Comparison of ENCODE assay signal across 18 cellular contexts in genomic region chr4:37905526-37906169, GRCh38. TPM values are rescaled to one million over a fixed set of nuclear protein-coding genes. Genes with fewer than 3 reads are reported as not detected.
"Had no signal": no experiment of that assay in that cellular context is flagged by ENCODE, and none has a peak within 500 bp of the region (broad histone marks: within the 10 kb centered on the region; RNA-seq: fewer than 3 reads in every experiment).

No MANE protein-coding gene starts in this region.

- H3K4me1 ChIP-seq: foreskin keratinocyte, neural progenitor cell had no signal

- H3K9me3 ChIP-seq: esophagus squamous epithelium, left ventricle myocardium inferior, ovary, right atrium auricular region had no signal

- H3K4me3 Mint-ChIP-seq: immature natural killer cell, natural killer cell, neural progenitor cell had no signal

- ATAC-seq: foreskin keratinocyte, natural killer cell had no signal

- FAIRE-seq: colon, keratinocyte, small intestine had no signal

- H3K27me3 ChIP-seq: esophagus squamous epithelium, neural progenitor cell, ovary, right atrium auricular region had no signal

- H3K4me3 ChIP-seq: esophagus squamous epithelium, left ventricle myocardium inferior, lung, neural progenitor cell, ovary, right atrium auricular region had no signal

- H3K9me3 Mint-ChIP-seq: immature natural killer cell, natural killer cell, neural progenitor cell had no signal

- H3K27ac Mint-ChIP-seq: immature natural killer cell, natural killer cell, neural progenitor cell had no signal

- H3K27ac ChIP-seq: esophagus squamous epithelium, foreskin keratinocyte, left ventricle myocardium inferior, neural progenitor cell, ovary, right atrium auricular region had no signal

- DNase-seq: dermis blood vessel endothelial cell; esophagus squamous epithelium; foreskin keratinocyte; immature natural killer cell; left ventricle myocardium inferior; natural killer cell; nucleus accumbens; ovary; small intestine; stimulated activated CD4-positive, alpha-beta T cell treated with anti-CD3 and anti-CD28 coated beads, Interleukin-12 subunit alpha, Interleukin-12 subunit beta, amount 100 ng/mL, for 4 hours; stimulated activated naive CD4-positive, alpha-beta T cell treated with Interleukin-2 at 50 U/mL for 16 hours had no signal

- H3K36me3 ChIP-seq: neural progenitor cell, ovary had no signal

- H3K36me3 Mint-ChIP-seq: natural killer cell, neural progenitor cell had no signal

RNA-seq across cellular contexts. Expression of gene PTTG2, which starts 54.5 kb away (rescaled TPM):
- total RNA-seq: epithelial cell of proximal tubule, foreskin keratinocyte, myocyte had no signal
- polyA plus RNA-seq: foreskin keratinocyte, immature natural killer cell, keratinocyte had no signal
